9 cellular contexts compared by ENCODE assay signal in the genomic region with DNA sequence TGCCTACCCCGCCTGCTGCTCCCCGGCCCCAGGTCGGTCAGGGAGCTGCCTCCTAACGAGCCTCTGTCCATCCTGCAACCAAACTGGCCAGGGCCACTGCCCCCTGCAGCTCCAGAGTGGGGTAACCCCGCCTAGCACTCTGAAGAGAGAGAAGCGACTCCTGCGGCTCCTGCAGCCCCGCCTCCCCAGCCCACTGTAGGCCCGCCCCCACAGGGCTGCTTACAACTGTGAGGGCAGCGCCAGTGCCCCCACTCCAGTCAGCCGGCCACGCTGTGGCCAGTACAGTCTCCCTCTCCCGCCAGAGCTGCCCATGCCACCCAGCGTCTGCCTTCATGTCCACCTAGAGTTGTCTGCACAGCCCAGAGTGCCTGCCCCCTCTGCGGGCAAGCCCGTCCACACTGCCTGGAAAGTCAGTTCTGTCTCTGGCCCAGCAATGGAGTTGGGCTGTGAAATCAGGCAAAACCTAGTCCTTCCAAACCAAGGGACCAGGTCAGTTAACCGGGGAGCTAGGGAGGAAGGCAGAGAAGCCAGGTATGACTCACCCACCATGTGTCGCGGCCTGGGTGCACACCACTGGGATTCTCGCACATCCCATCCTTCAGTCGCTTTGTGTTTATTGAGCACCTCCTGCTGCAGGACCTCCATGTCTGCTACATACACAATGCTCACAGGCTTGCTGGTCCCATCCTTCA. TPM values are rescaled to one million over a fixed set of nuclear protein-coding genes. Genes with fewer than 3 reads are reported as not detected.
DNase-seq lines count a peak whose midpoint lies in the region; ATAC-seq and TF ChIP-seq lines count a peak whose summit lies in the region.
"Had no signal": no experiment of that assay in that cellular context is flagged by ENCODE, and none has a peak within 500 bp of the region (broad histone marks: within the 10 kb centered on the region; RNA-seq: fewer than 3 reads in every experiment).

No MANE protein-coding gene starts in this region.

- no peak overlapping the region for H3K4me3 ChIP-seq in BE2C (ENCODE audit: low read depth, low read length)
- H3K4me3 ChIP-seq in astrocyte of the cerebellum (ENCODE audit: low read depth, low read length): peak overlapping the region; percentile 14
- H3K4me3 ChIP-seq: HAP-1 had no signal

- H3K27ac ChIP-seq in temporal lobe (ENCODE audit: low read depth, low read length): peak overlapping the region; percentile 40

- DNase-seq in BE2C (peak; percentile 41), Kasumi-1 (lab: John Stamatoyannopoulos, UW) (peak; percentile 49 to 51), astrocyte of the cerebellum (ENCODE audit: low read depth) (no peak), iris pigment epithelial cell (ENCODE audit: low read depth) (peak; percentile 49), DMS79 (lab: John Stamatoyannopoulos, UW) (no peak), NCI-H1048 (lab: John Stamatoyannopoulos, UW) (no peak)

- TF ChIP-seq CTCF in BE2C (IDR thresholded peaks at IDR 0.05; ENCODE audit: low read depth, low read length): no peak
- peak; percentile 27 for TF ChIP-seq CTCF in astrocyte of the cerebellum (IDR thresholded peaks at IDR 0.05; ENCODE audit: low read depth, low read length, missing control alignments)

- in situ Hi-C loops in astrocyte of the cerebellum (cut with HindIII; ENCODE audit: low sequenced_read_pairs): no loop called here

- H3K9me3 ChIP-seq in BE2C: no peaks in the 10 kb centered on the region
- H3K9me3 ChIP-seq: HAP-1 had no signal

- ATAC-seq in HG03565 (IDR thresholded peaks at IDR 0.05; ENCODE audit: unreplicated experiment): no peak

- H3K4me1 ChIP-seq in BE2C: peaks cover 7% of the 10 kb centered on the region

- no peaks in the 10 kb centered on the region for H3K36me3 ChIP-seq in BE2C
- H3K36me3 ChIP-seq: HAP-1 had no signal

- H3K27me3 ChIP-seq in BE2C: no peaks in the 10 kb centered on the region

RNA-seq across cellular contexts. Expression of a gene that starts 2.4 kb away (rescaled TPM):
- not detected for polyA plus RNA-seq in BE2C (2012; ENCODE audit: insufficient read depth, insufficient read length, low read depth)
- total RNA-seq in temporal lobe: not detected

RNA-seq across cellular contexts. Expression of a gene that starts 4.6 kb away (rescaled TPM):
- polyA plus RNA-seq in BE2C (2012; ENCODE audit: insufficient read depth, insufficient read length, low read depth): 1.2 TPM
- total RNA-seq in temporal lobe: 15.0 TPM

RNA-seq across cellular contexts. Expression of a gene that starts 33.9 kb away (rescaled TPM):
- 0.91 TPM for polyA plus RNA-seq in BE2C (2012; ENCODE audit: insufficient read depth, insufficient read length, low read depth)
- total RNA-seq in temporal lobe: 1.7 TPM

RNA-seq across cellular contexts. Expression of a gene that starts 48.3 kb away (rescaled TPM):
- polyA plus RNA-seq in BE2C (2012; ENCODE audit: insufficient read depth, insufficient read length, low read depth): 332 TPM
- total RNA-seq in temporal lobe: 102 TPM

RNA-seq across cellular contexts. Expression of a gene that starts 57.2 kb away (rescaled TPM):
- polyA plus RNA-seq in BE2C (2012; ENCODE audit: insufficient read depth, insufficient read length, low read depth): 124 TPM
- total RNA-seq in temporal lobe: 47.5 TPM

Comparison
In these comparisons a context has a peak if more than half of its experiments do, and no peak if none do; other contexts are left out.
1. DNase-seq: peak in BE2C (single experiment), Kasumi-1 (2 of 2) and iris pigment epithelial cell (single experiment); none in astrocyte of the cerebellum (single experiment), DMS79 (single experiment) and NCI-H1048 (single experiment).